21 cellular contexts compared by ENCODE assay signal in genomic region chr3:166498439-166498838, GRCh38.
"Had no signal": no experiment of that assay in that cellular context is flagged by ENCODE, and none has a peak within 500 bp of the region (broad histone marks: within the 10 kb centered on the region; RNA-seq: fewer than 3 reads in every experiment).

No MANE protein-coding gene starts in this region.

- DNase-seq: activated CD4-positive, alpha-beta memory T cell treated with anti-CD3 and anti-CD28 coated beads, Interleukin-2, amount 10 ng/mL, durations not matched to agents 7 days and 5 days; activated CD4-positive, alpha-beta T cell treated with anti-CD3 and anti-CD28 coated beads for 48 hours; activated CD4-positive, CD25-positive, alpha-beta regulatory T cell; activated CD8-positive, alpha-beta memory T cell treated with anti-CD3 and anti-CD28 coated beads, Interleukin-2, amount 10 ng/mL, durations not matched to agents 7 days and 5 days; activated naive CD4-positive, alpha-beta T cell treated with Interleukin-2 at 50 U/mL for 16 hours; activated naive CD8-positive, alpha-beta T cell treated with anti-CD3 and anti-CD28 coated beads, Interleukin-2, amount 10 ng/mL, durations not matched to agents 7 days and 5 days; amygdala; central memory CD4-positive, alpha-beta T cell; heart left ventricle; kidney glomerular epithelial cell; left ventricle myocardium superior; mucosa of descending colon; naive B cell; stimulated activated CD4-positive, alpha-beta T cell treated with anti-CD3 and anti-CD28 coated beads, Interleukin-12 subunit alpha, Interleukin-12 subunit beta, amount 100 ng/mL, for 4 hours; stimulated activated CD4-positive, alpha-beta T cell treated with anti-CD3 and anti-CD28 coated beads, Interleukin-1b, Interleukin-23, amount 100 ng/mL, for 48 hours; stimulated activated CD8-positive, alpha-beta memory T cell treated with anti-CD3 and anti-CD28 coated beads, Interleukin-4, amount 100 ng/mL, for 48 hours; stimulated activated naive CD4-positive, alpha-beta T cell treated with Interleukin-2 at 50 U/mL for 16 hours; T-helper 9 cell; thyroid gland had no signal

- H3K27ac ChIP-seq: coronary artery, gastroesophageal sphincter, heart left ventricle, thyroid gland had no signal

- H3K36me3 ChIP-seq: gastroesophageal sphincter, heart left ventricle, thyroid gland had no signal

- H3K4me1 ChIP-seq: gastroesophageal sphincter, heart left ventricle, thyroid gland had no signal

- H3K9me3 ChIP-seq: gastroesophageal sphincter, heart left ventricle, mucosa of descending colon, thyroid gland had no signal

- H3K4me3 ChIP-seq: coronary artery, gastroesophageal sphincter, heart left ventricle, mucosa of descending colon, thyroid gland had no signal

- H3K27me3 ChIP-seq: gastroesophageal sphincter, heart left ventricle, thyroid gland had no signal
